1 cellular context compared by ENCODE assay signal in genomic region chr2:12074126-12074883, GRCh38.
A peak's percentile ranks its signal among the peaks of the same experiment; 100 is the strongest.
TF ChIP-seq lines count a peak whose summit lies in the region.

No MANE protein-coding gene starts in this region.

TF ChIP-seq in K562, 482 proteins besides CTCF, POLR2A, EP300 and RAD21 (continued from another document and continues in another):
- TF ChIP-seq ZBTB5 (IDR thresholded peaks at IDR 0.05), result no peak
- TF ChIP-seq MGA (IDR thresholded peaks at IDR 0.05), result peak; percentile 34; the same call in 1 of the 2 replicates
- peak; percentile 81; the same call in 1 of the 2 replicates for TF ChIP-seq RUNX1 (IDR thresholded peaks at IDR 0.05; ENCODE audit: low read depth)
- TF ChIP-seq LCOR (CRISPR knock-in tag; IDR thresholded peaks at IDR 0.05), result peak; percentile 39; the same call in 1 of the 2 replicates
- TF ChIP-seq PTBP1 (IDR thresholded peaks at IDR 0.05; ENCODE audit: low read depth, low read length), result no peak
- TF ChIP-seq ZNF507 (tag; conservative IDR thresholded peaks at IDR 0.05), result no peak
- no peak for TF ChIP-seq FIP1L1 (IDR thresholded peaks at IDR 0.05; ENCODE audit: low read depth, low read length, poor library complexity, severe bottlenecking)
- peak; percentile 38 for TF ChIP-seq RBBP5 (IDR thresholded peaks at IDR 0.05; ENCODE audit: borderline replicate concordance, insufficient read depth, low read length, poor library complexity, severe bottlenecking)
- no peak for TF ChIP-seq HNRNPL (IDR thresholded peaks at IDR 0.05; ENCODE audit: low read depth, low read length)
- TF ChIP-seq NFIX (CRISPR knock-in tag; IDR thresholded peaks at IDR 0.05; ENCODE audit: low read depth), result no peak
- peak; percentile 94 for TF ChIP-seq TAL1 (IDR thresholded peaks at IDR 0.05)
- TF ChIP-seq, protein P1, sequence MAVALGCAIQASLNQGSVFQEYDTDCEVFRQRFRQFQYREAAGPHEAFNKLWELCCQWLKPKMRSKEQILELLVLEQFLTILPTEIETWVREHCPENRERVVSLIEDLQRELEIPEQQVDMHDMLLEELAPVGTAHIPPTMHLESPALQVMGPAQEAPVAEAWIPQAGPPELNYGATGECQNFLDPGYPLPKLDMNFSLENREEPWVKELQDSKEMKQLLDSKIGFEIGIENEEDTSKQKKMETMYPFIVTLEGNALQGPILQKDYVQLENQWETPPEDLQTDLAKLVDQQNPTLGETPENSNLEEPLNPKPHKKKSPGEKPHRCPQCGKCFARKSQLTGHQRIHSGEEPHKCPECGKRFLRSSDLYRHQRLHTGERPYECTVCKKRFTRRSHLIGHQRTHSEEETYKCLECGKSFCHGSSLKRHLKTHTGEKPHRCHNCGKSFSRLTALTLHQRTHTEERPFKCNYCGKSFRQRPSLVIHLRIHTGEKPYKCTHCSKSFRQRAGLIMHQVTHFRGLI (CRISPR knock-in tag; IDR thresholded peaks at IDR 0.05), result peak; percentile 71; the same call in 1 of the 2 replicates
- TF ChIP-seq ZEB2 (IDR thresholded peaks at IDR 0.05), result peak; percentile 98
- TF ChIP-seq, protein P2, sequence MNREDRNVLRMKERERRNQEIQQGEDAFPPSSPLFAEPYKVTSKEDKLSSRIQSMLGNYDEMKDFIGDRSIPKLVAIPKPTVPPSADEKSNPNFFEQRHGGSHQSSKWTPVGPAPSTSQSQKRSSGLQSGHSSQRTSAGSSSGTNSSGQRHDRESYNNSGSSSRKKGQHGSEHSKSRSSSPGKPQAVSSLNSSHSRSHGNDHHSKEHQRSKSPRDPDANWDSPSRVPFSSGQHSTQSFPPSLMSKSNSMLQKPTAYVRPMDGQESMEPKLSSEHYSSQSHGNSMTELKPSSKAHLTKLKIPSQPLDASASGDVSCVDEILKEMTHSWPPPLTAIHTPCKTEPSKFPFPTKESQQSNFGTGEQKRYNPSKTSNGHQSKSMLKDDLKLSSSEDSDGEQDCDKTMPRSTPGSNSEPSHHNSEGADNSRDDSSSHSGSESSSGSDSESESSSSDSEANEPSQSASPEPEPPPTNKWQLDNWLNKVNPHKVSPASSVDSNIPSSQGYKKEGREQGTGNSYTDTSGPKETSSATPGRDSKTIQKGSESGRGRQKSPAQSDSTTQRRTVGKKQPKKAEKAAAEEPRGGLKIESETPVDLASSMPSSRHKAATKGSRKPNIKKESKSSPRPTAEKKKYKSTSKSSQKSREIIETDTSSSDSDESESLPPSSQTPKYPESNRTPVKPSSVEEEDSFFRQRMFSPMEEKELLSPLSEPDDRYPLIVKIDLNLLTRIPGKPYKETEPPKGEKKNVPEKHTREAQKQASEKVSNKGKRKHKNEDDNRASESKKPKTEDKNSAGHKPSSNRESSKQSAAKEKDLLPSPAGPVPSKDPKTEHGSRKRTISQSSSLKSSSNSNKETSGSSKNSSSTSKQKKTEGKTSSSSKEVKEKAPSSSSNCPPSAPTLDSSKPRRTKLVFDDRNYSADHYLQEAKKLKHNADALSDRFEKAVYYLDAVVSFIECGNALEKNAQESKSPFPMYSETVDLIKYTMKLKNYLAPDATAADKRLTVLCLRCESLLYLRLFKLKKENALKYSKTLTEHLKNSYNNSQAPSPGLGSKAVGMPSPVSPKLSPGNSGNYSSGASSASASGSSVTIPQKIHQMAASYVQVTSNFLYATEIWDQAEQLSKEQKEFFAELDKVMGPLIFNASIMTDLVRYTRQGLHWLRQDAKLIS (CRISPR knock-in tag; IDR thresholded peaks at IDR 0.05), result no peak
- no peak for TF ChIP-seq ZNF518B (CRISPR knock-in tag; IDR thresholded peaks at IDR 0.05)
- TF ChIP-seq, protein P3, sequence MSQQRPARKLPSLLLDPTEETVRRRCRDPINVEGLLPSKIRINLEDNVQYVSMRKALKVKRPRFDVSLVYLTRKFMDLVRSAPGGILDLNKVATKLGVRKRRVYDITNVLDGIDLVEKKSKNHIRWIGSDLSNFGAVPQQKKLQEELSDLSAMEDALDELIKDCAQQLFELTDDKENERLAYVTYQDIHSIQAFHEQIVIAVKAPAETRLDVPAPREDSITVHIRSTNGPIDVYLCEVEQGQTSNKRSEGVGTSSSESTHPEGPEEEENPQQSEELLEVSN (IDR thresholded peaks at IDR 0.05; ENCODE audit: borderline replicate concordance in 1 of 2, extremely low read depth in 1 of 2, insufficient read depth in 1 of 2, insufficient read length in 1 of 2, low read depth in 1 of 2, low read length in 1 of 2, poor library complexity in 1 of 2, severe bottlenecking in 1 of 2), result peak in 1 of 2 experiments; percentile 41
- no peak for TF ChIP-seq ZNF133 (CRISPR knock-in tag; IDR thresholded peaks at IDR 0.05)
- TF ChIP-seq SOX6 (IDR thresholded peaks at IDR 0.05), result peak; percentile 94
- TF ChIP-seq NFIC (IDR thresholded peaks at IDR 0.05), result peak; percentile 79
- TF ChIP-seq, protein P4, sequence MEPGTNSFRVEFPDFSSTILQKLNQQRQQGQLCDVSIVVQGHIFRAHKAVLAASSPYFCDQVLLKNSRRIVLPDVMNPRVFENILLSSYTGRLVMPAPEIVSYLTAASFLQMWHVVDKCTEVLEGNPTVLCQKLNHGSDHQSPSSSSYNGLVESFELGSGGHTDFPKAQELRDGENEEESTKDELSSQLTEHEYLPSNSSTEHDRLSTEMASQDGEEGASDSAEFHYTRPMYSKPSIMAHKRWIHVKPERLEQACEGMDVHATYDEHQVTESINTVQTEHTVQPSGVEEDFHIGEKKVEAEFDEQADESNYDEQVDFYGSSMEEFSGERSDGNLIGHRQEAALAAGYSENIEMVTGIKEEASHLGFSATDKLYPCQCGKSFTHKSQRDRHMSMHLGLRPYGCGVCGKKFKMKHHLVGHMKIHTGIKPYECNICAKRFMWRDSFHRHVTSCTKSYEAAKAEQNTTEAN (CRISPR knock-in tag; IDR thresholded peaks at IDR 0.05), result peak; percentile 64; the same call in 1 of the 2 replicates
- no peak for TF ChIP-seq THRAP3 (IDR thresholded peaks at IDR 0.05; ENCODE audit: borderline replicate concordance)
- TF ChIP-seq, protein P5, sequence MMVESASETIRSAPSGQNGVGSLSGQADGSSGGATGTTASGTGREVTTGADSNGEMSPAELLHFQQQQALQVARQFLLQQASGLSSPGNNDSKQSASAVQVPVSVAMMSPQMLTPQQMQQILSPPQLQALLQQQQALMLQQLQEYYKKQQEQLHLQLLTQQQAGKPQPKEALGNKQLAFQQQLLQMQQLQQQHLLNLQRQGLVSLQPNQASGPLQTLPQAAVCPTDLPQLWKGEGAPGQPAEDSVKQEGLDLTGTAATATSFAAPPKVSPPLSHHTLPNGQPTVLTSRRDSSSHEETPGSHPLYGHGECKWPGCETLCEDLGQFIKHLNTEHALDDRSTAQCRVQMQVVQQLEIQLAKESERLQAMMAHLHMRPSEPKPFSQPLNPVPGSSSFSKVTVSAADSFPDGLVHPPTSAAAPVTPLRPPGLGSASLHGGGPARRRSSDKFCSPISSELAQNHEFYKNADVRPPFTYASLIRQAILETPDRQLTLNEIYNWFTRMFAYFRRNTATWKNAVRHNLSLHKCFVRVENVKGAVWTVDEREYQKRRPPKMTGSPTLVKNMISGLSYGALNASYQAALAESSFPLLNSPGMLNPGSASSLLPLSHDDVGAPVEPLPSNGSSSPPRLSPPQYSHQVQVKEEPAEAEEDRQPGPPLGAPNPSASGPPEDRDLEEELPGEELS (CRISPR knock-in tag; IDR thresholded peaks at IDR 0.05; ENCODE audit: borderline replicate concordance), result no peak
- peak; percentile 97 for TF ChIP-seq ARID1B (IDR thresholded peaks at IDR 0.05)
- TF ChIP-seq RBM17 (IDR thresholded peaks at IDR 0.05; ENCODE audit: borderline replicate concordance, low read depth, low read length), result no peak
